Comparison of ENCODE assay signal across 10 cellular contexts in the genomic region with DNA sequence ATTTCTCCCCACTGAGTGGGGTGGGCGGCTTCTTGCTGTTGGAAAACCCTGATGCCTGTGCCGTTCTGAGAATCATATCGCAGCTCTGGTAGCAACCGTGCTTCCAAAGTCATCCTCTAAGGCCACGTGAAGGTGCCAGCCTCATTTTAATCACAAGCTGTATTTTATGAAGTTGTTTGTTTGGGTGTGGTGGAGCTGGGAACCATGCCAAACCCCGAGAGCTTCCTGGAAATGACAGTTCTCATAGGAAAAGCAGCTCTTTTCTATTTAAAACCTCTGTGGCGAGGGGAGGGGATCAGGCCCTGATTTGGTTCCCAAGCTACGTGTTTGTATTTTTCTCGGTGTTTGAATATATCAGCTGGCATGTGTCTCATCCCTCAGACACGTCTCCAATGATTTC. TPM values are rescaled to one million over a fixed set of nuclear protein-coding genes. Genes with fewer than 3 reads are reported as not detected.
DNase-seq lines count a peak whose midpoint lies in the region; ATAC-seq, FAIRE-seq and TF ChIP-seq lines count a peak whose summit lies in the region.
"Had no signal": no experiment of that assay in that cellular context is flagged by ENCODE, and none has a peak within 500 bp of the region (broad histone marks: within the 10 kb centered on the region; RNA-seq: fewer than 3 reads in every experiment).

No MANE protein-coding gene starts in this region.

- H3K4me1 ChIP-seq in endothelial cell of umbilical vein (ENCODE audit: control insufficient read depth, extremely low read depth, insufficient read depth, low read length) = peaks cover 17% of the 10 kb centered on the region
- peaks cover 59% of the 10 kb centered on the region for H3K4me1 ChIP-seq in vagina

- peak overlapping the region; percentile 49 for H3K27ac Mint-ChIP-seq in activated CD8-positive, alpha-beta T cell treated with anti-CD3 and anti-CD28 coated beads for 36 hours
- H3K27ac Mint-ChIP-seq in stimulated activated memory B cell treated with anti-CD40 and anti-IgM and Interleukin-4, amounts not matched to agents 10 μg/mL and 1 μg/mL and 100 μg/mL, for 72 hours = no peak overlapping the region

- TF ChIP-seq POLR2A in endothelial cell of umbilical vein (IDR thresholded peaks at IDR 0.05; ENCODE audit: low read depth, low read length) (no peak), vagina (IDR thresholded peaks at IDR 0.05) (no peak)

- POLR2A ChIA-PET in activated CD8-positive, alpha-beta T cell treated with anti-CD3 and anti-CD28 coated beads for 36 hours (lab: Charles Lee) = interaction anchor here (0.7 to 1.1 kb wide), 3 partner anchors 10 to 633 kb away, joined by 3 to 4 read pairs (median 3); partner anchors contain the start of genes IQCK and KNOP1
- POLR2A ChIA-PET in endothelial cell of umbilical vein (lab: Charles Lee) = no interaction called here

- peaks cover 36% of the 10 kb centered on the region for H3K4me1 Mint-ChIP-seq in activated CD8-positive, alpha-beta T cell treated with anti-CD3 and anti-CD28 coated beads for 36 hours (ENCODE audit: low read depth)
- peaks cover 9% of the 10 kb centered on the region for H3K4me1 Mint-ChIP-seq in stimulated activated memory B cell treated with anti-CD40 and anti-IgM and Interleukin-4, amounts not matched to agents 10 μg/mL and 1 μg/mL and 100 μg/mL, for 72 hours

- H3K9me3 ChIP-seq in endothelial cell of umbilical vein (replicated peaks; ENCODE audit: control insufficient read depth, insufficient read depth, low read length) (no peaks in the 10 kb centered on the region), vagina (no peaks in the 10 kb centered on the region)

- no peak overlapping the region for H2AFZ ChIP-seq in endothelial cell of umbilical vein (ENCODE audit: low read depth, low read length)

- no peak for TF ChIP-seq CTCF in activated CD8-positive, alpha-beta T cell treated with anti-CD3 and anti-CD28 coated beads for 36 hours (IDR thresholded peaks at IDR 0.05)
- TF ChIP-seq CTCF in endothelial cell of umbilical vein (IDR thresholded peaks at IDR 0.05; ENCODE audit: extremely low read depth in 1 of 2, insufficient read depth in 1 of 2, low read depth in 1 of 2, low read length in 2 of 2) (no peak), vagina (IDR thresholded peaks at IDR 0.05) (no peak)

- peak overlapping the region; percentile 59 for H3K27ac ChIP-seq in endothelial cell of umbilical vein (ENCODE audit: insufficient read depth, low read depth, low read length)
- H3K27ac ChIP-seq in vagina = peak overlapping the region; percentile 89

- H3K4me3 Mint-ChIP-seq in activated CD8-positive, alpha-beta T cell treated with anti-CD3 and anti-CD28 coated beads for 36 hours = no peak overlapping the region
- H3K4me3 Mint-ChIP-seq in stimulated activated memory B cell treated with anti-CD40 and anti-IgM and Interleukin-4, amounts not matched to agents 10 μg/mL and 1 μg/mL and 100 μg/mL, for 72 hours = no peak overlapping the region
- H3K4me3 Mint-ChIP-seq: naive B cell had no signal

- H3K36me3 Mint-ChIP-seq in activated CD8-positive, alpha-beta T cell treated with anti-CD3 and anti-CD28 coated beads for 36 hours (ENCODE audit: low read depth) = peaks cover 56% of the 10 kb centered on the region
- H3K36me3 Mint-ChIP-seq in stimulated activated memory B cell treated with anti-CD40 and anti-IgM and Interleukin-4, amounts not matched to agents 10 μg/mL and 1 μg/mL and 100 μg/mL, for 72 hours = peaks cover 70% of the 10 kb centered on the region

- no TSS peak for BruUV-seq in endothelial cell of umbilical vein (replicated peaks; lab: Mats Ljungman, UMichigan)

- intact Hi-C loops in activated CD8-positive, alpha-beta T cell treated with anti-CD3 and anti-CD28 coated beads for 36 hours (cut with micrococcal nuclease) = no loop called here
- intact Hi-C loops in endothelial cell of umbilical vein (cut with micrococcal nuclease) = loop anchor here (1.0 to 10.0 kb wide), 3 partner anchors 22 to 190 kb away; partner anchors contain the start of genes IQCK and KNOP1
- intact Hi-C loops in vagina (cut with DNase I) = loop anchor here (5.0 kb wide), 1 partner anchor 186 kb away; the partner anchor contains the start of gene GPRC5B

- CTCF ChIA-PET in activated CD8-positive, alpha-beta T cell treated with anti-CD3 and anti-CD28 coated beads for 36 hours (lab: Charles Lee) = interaction anchor here (0.8 kb wide), 1 partner anchor 137 kb away, joined by 3 read pairs; no protein-coding TSS in a partner anchor
- CTCF ChIA-PET in endothelial cell of umbilical vein (lab: Charles Lee) = interaction anchor here (0.9 to 2.7 kb wide), 11 partner anchors 13 to 190 kb away, joined by 3 to 11 read pairs (median 5); partner anchors contain the start of genes GPRC5B, IQCK, KNOP1 and VPS35L

- ATAC-seq in activated CD8-positive, alpha-beta T cell treated with anti-CD3 and anti-CD28 coated beads for 36 hours = peak; percentile 67
- no peak for ATAC-seq in HG03108 (IDR thresholded peaks at IDR 0.05; ENCODE audit: unreplicated experiment)
- no peak for ATAC-seq in stimulated activated memory B cell treated with anti-CD40 and anti-IgM and Interleukin-4, amounts not matched to agents 10 μg/mL and 1 μg/mL and 100 μg/mL, for 72 hours

- H4K20me1 ChIP-seq in endothelial cell of umbilical vein (replicated peaks; ENCODE audit: control insufficient read depth, extremely low read depth, insufficient read depth, low read length) = no peaks in the 10 kb centered on the region

- peak overlapping the region; percentile 23 for H3K4me2 ChIP-seq in endothelial cell of umbilical vein (ENCODE audit: insufficient read depth, low read length)

- FAIRE-seq in endothelial cell of umbilical vein (lab: Jason Lieb, UNC) = peak; percentile 89
- FAIRE-seq: H1 had no signal

- peak overlapping the region; percentile 30 for H3K9ac ChIP-seq in endothelial cell of umbilical vein (replicated peaks; ENCODE audit: extremely low read depth, insufficient read depth, low read length)

- no peaks in the 10 kb centered on the region for H3K79me2 ChIP-seq in endothelial cell of umbilical vein (ENCODE audit: control insufficient read depth, insufficient read depth, low read length)

- no peak overlapping the region for H3K4me3 ChIP-seq in endothelial cell of umbilical vein (replicated peaks in 1 of 3; ENCODE audit: insufficient read depth in 1 of 3, low read depth in 1 of 3, low read length in 3 of 3)
- no peak overlapping the region for H3K4me3 ChIP-seq in vagina

- H3K36me3 ChIP-seq in endothelial cell of umbilical vein (ENCODE audit: control insufficient read depth in 2 of 2, extremely low read depth in 1 of 2, insufficient read depth in 2 of 2, low read length in 2 of 2) = peaks cover 6 to 18% of the 10 kb centered on the region in 2 experiments
- H3K36me3 ChIP-seq in vagina = peaks cover 0 to 16% of the 10 kb centered on the region in 2 donors

- DNase-seq in COLO829 (ENCODE audit: low spot score) (peak; percentile 60), NCI-H2171 (lab: John Stamatoyannopoulos, UW) (peak; percentile 31), endothelial cell of umbilical vein (ENCODE audit: low read depth, low spot score) (peak; percentile 94), non-pigmented ciliary epithelial cell (ENCODE audit: low read depth) (peak; percentile 76), vagina (ENCODE audit: extremely low spot score in 2 of 2) (no peak)
- DNase-seq in activated CD8-positive, alpha-beta T cell treated with anti-CD3 and anti-CD28 coated beads for 36 hours = peak; percentile 77
- DNase-seq: naive B cell had no signal

- no peaks in the 10 kb centered on the region for H3K27me3 Mint-ChIP-seq in activated CD8-positive, alpha-beta T cell treated with anti-CD3 and anti-CD28 coated beads for 36 hours
- H3K27me3 Mint-ChIP-seq in stimulated activated memory B cell treated with anti-CD40 and anti-IgM and Interleukin-4, amounts not matched to agents 10 μg/mL and 1 μg/mL and 100 μg/mL, for 72 hours = no peaks in the 10 kb centered on the region
- H3K27me3 Mint-ChIP-seq: naive B cell had no signal

- H3K9me1 ChIP-seq in endothelial cell of umbilical vein (replicated peaks; ENCODE audit: control insufficient read depth, extremely low read depth, insufficient read depth, low read length) = no peaks in the 10 kb centered on the region

- dilution Hi-C loops in endothelial cell of umbilical vein (cut with MboI; ENCODE audit: extremely low pct_ligation_motif_present, low sequenced_read_pairs) = no loop called here

- H3K27me3 ChIP-seq in endothelial cell of umbilical vein (ENCODE audit: control insufficient read depth in 2 of 2, insufficient read depth in 2 of 2, low read length in 2 of 2) = no peaks in the 10 kb centered on the region
- H3K27me3 ChIP-seq in vagina = no peaks in the 10 kb centered on the region

- H3K9me3 Mint-ChIP-seq in activated CD8-positive, alpha-beta T cell treated with anti-CD3 and anti-CD28 coated beads for 36 hours = no peaks in the 10 kb centered on the region
- no peaks in the 10 kb centered on the region for H3K9me3 Mint-ChIP-seq in stimulated activated memory B cell treated with anti-CD40 and anti-IgM and Interleukin-4, amounts not matched to agents 10 μg/mL and 1 μg/mL and 100 μg/mL, for 72 hours
- H3K9me3 Mint-ChIP-seq: naive B cell had no signal

TF ChIP-seq in endothelial cell of umbilical vein, 7 proteins besides CTCF, POLR2A, EP300 and RAD21 (continues in another document):
- no peak for TF ChIP-seq GATA2 (IDR thresholded peaks at IDR 0.05; ENCODE audit: insufficient read depth, insufficient read length, low read depth, low read length)

RNA-seq across cellular contexts. Expression of gene KNOP1, which starts 21.7 kb away (rescaled TPM):
- total RNA-seq in activated CD8-positive, alpha-beta T cell treated with anti-CD3 and anti-CD28 coated beads for 36 hours = 10 to 100 TPM; 27.8 to 28.6 TPM
- total RNA-seq in endothelial cell of umbilical vein = 33.5 and 43.2 TPM in 2 replicates
- polyA plus RNA-seq in endothelial cell of umbilical vein = 5.1 and 6.7 TPM in 2 replicates
- 9.6 and 10.1 TPM in 2 replicates for polyA plus RNA-seq in endothelial cell of umbilical vein (2011; cell fraction: cytosol; rRNA removed)
- 8.4 and 11.4 TPM in 2 replicates for polyA plus RNA-seq in endothelial cell of umbilical vein (2011; cell fraction: nucleus; rRNA removed)
- 37.5 and 40.3 TPM in 2 replicates for polyA plus RNA-seq in endothelial cell of umbilical vein (2012)
- 12.3 and 15.8 TPM in 2 replicates for polyA minus RNA-seq in endothelial cell of umbilical vein
- polyA minus RNA-seq in endothelial cell of umbilical vein (2011; cell fraction: cytosol; rRNA and poly(A)+ RNA removed) = 10.2 TPM
- 12.0 and 15.4 TPM in 2 replicates for polyA minus RNA-seq in endothelial cell of umbilical vein (2011; cell fraction: nucleus; rRNA and poly(A)+ RNA removed)
- total RNA-seq in vagina = 7.9 TPM

RNA-seq across cellular contexts. Expression of gene IQCK, which starts 21.8 kb away (rescaled TPM):
- 1 to 10 TPM; 1.7 to 3.5 TPM for total RNA-seq in activated CD8-positive, alpha-beta T cell treated with anti-CD3 and anti-CD28 coated beads for 36 hours
- total RNA-seq in endothelial cell of umbilical vein (13.2 and 17.2 TPM in 2 replicates), vagina (19.2 TPM)
- 13.9 and 18.1 TPM in 2 replicates for polyA plus RNA-seq in endothelial cell of umbilical vein
- 11.7 and 12.2 TPM in 2 replicates for polyA plus RNA-seq in endothelial cell of umbilical vein (2011; cell fraction: cytosol; rRNA removed)
- 18.9 and 25.5 TPM in 2 replicates for polyA plus RNA-seq in endothelial cell of umbilical vein (2011; cell fraction: nucleus; rRNA removed)
- polyA plus RNA-seq in endothelial cell of umbilical vein (2012) = 6.4 and 8.9 TPM in 2 replicates
- polyA minus RNA-seq in endothelial cell of umbilical vein = 14.0 and 20.9 TPM in 2 replicates
- polyA minus RNA-seq in endothelial cell of umbilical vein (2011; cell fraction: cytosol; rRNA and poly(A)+ RNA removed) = 3.5 TPM
- 23.5 and 24.4 TPM in 2 replicates for polyA minus RNA-seq in endothelial cell of umbilical vein (2011; cell fraction: nucleus; rRNA and poly(A)+ RNA removed)

Comparison
In these comparisons a context has a peak if more than half of its experiments do, and no peak if none do; other contexts are left out.
1. DNase-seq: peak in COLO829 (single experiment), NCI-H2171 (single experiment), activated CD8-positive, alpha-beta T cell treated with anti-CD3 and anti-CD28 coated beads for 36 hours (single experiment), endothelial cell of umbilical vein (single experiment) and non-pigmented ciliary epithelial cell (single experiment); none in vagina (0 of 2).